Comparison of ENCODE assay signal across 11 cellular contexts in the genomic region with DNA sequence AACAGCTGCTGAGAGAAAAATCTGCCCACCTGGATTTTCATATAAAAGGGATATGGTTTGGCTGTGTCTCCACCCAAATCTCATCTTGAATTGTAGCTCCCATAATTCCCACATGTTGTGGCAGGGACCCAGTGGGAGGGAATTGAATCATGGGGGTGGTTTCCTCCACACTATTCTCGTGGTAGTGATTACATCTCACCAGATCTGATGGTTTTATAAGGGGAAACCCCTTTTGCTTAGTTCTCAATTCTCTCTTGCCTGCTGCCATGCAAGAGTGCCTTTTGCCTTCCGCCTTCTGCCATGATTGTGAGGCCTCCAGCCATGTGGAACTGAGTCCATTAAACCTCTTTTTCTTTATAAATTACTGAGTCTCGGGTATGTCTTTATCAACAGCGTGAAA. TPM values are rescaled to one million over a fixed set of nuclear protein-coding genes. Genes with fewer than 3 reads are reported as not detected.
A peak's percentile ranks its signal among the peaks of the same experiment; 100 is the strongest.
DNase-seq lines count a peak whose midpoint lies in the region; ATAC-seq and TF ChIP-seq lines count a peak whose summit lies in the region.
"Had no signal": no experiment of that assay in that cellular context is flagged by ENCODE, and none has a peak within 500 bp of the region (broad histone marks: within the 10 kb centered on the region; RNA-seq: fewer than 3 reads in every experiment).

No MANE protein-coding gene starts in this region.

- intact Hi-C loops in MCF 10A (cut with micrococcal nuclease) (loop anchor here (1.0 kb wide), 1 partner anchor 21 kb away; a partner anchor contains a TSS), breast epithelium (cut with DNase I; ENCODE audit: low total_unique reads) (no loop called here)

- no peaks in the 10 kb centered on the region for H3K4me1 ChIP-seq in breast epithelium

- CTCF ChIA-PET in MCF 10A (lab: Yijun Ruan, JAX) = interaction anchor here (0.6 to 1.1 kb wide), 5 partner anchors 11 to 112 kb away, joined by 3 to 4 read pairs (median 3); no protein-coding TSS in a partner anchor
- CTCF ChIA-PET in GM10248 (lab: Yijun Ruan, JAX) = interaction anchor here (1.0 to 2.0 kb wide), 3 partner anchors 68 to 70 kb away, joined by 3 to 4 read pairs (median 4); no protein-coding TSS in a partner anchor

- H3K27ac Mint-ChIP-seq in MCF 10A (ENCODE audit: low read depth, unreplicated experiment) = peak overlapping the region; percentile 76
- peak overlapping the region; percentile 90 for H3K27ac Mint-ChIP-seq in stimulated activated naive B cell treated with anti-CD40 and anti-IgM and Interleukin-4, amounts not matched to agents 10 μg/mL and 1 μg/mL and 100 μg/mL, for 72 hours
- H3K27ac Mint-ChIP-seq: nephron progenitor cell had no signal

- H3K9me3 Mint-ChIP-seq in MCF 10A (ENCODE audit: unreplicated experiment) = no peaks in the 10 kb centered on the region
- H3K9me3 Mint-ChIP-seq in stimulated activated naive B cell treated with anti-CD40 and anti-IgM and Interleukin-4, amounts not matched to agents 10 μg/mL and 1 μg/mL and 100 μg/mL, for 72 hours = peaks cover 9 to 16% of the 10 kb centered on the region in 2 donors
- H3K9me3 Mint-ChIP-seq: nephron progenitor cell had no signal

- peak overlapping the region; percentile 53 for H3K4me3 Mint-ChIP-seq in MCF 10A (ENCODE audit: unreplicated experiment)
- peak overlapping the region; percentile 49 to 60 for H3K4me3 Mint-ChIP-seq in stimulated activated naive B cell treated with anti-CD40 and anti-IgM and Interleukin-4, amounts not matched to agents 10 μg/mL and 1 μg/mL and 100 μg/mL, for 72 hours
- H3K4me3 Mint-ChIP-seq: nephron progenitor cell had no signal

- no peak for TF ChIP-seq POLR2A in breast epithelium (IDR thresholded peaks at IDR 0.05)

- H3K4me1 Mint-ChIP-seq in MCF 10A (ENCODE audit: insufficient read depth, unreplicated experiment) = peaks cover 15% of the 10 kb centered on the region
- H3K4me1 Mint-ChIP-seq in stimulated activated naive B cell treated with anti-CD40 and anti-IgM and Interleukin-4, amounts not matched to agents 10 μg/mL and 1 μg/mL and 100 μg/mL, for 72 hours = peaks cover 19 to 47% of the 10 kb centered on the region in 2 donors

- POLR2A ChIA-PET in MCF 10A (lab: Yijun Ruan, JAX) (interaction anchor here (1.6 kb wide), 1 partner anchor 22 kb away, joined by 9 read pairs; no protein-coding TSS in a partner anchor), GM10248 (lab: Yijun Ruan, JAX) (no interaction called here)

- no peak overlapping the region for H3K4me3 ChIP-seq in breast epithelium

- no peak for DNase-seq in MCF 10A (ENCODE audit: unreplicated experiment)
- DNase-seq in breast epithelium (ENCODE audit: low spot score in 2 of 2) = no peak
- peak; percentile 62 for DNase-seq in NAMALWA (ENCODE audit: low spot score)
- DNase-seq in stimulated activated naive B cell treated with anti-CD40 and anti-IgM and Interleukin-4, amounts not matched to agents 10 μg/mL and 1 μg/mL and 100 μg/mL, for 72 hours = peak; percentile 57
- no peak for DNase-seq in HUDEP-2 (lab: John Stamatoyannopoulos, UW; ENCODE audit: unreplicated experiment in 76 of 76)
- no peak for DNase-seq in NCI-H128 (lab: John Stamatoyannopoulos, UW; ENCODE audit: unreplicated experiment)
- DNase-seq in GM10248 (ENCODE audit: extremely low spot score) = no peak
- DNase-seq: NCI-H1105 treated with DMSO at 0.1 percent for 48 hours, nephron progenitor cell had no signal

- no TSS peak for BruUV-seq in MCF 10A (replicated peaks; lab: Mats Ljungman, UMichigan)

- H3K27me3 Mint-ChIP-seq in MCF 10A (ENCODE audit: insufficient read depth, unreplicated experiment) = no peaks in the 10 kb centered on the region
- peaks cover 7 to 11% of the 10 kb centered on the region in 2 donors for H3K27me3 Mint-ChIP-seq in stimulated activated naive B cell treated with anti-CD40 and anti-IgM and Interleukin-4, amounts not matched to agents 10 μg/mL and 1 μg/mL and 100 μg/mL, for 72 hours

- H3K27me3 ChIP-seq in breast epithelium = no peaks in the 10 kb centered on the region

- no peaks in the 10 kb centered on the region for H3K9me3 ChIP-seq in breast epithelium

- ATAC-seq in HG02610 (IDR thresholded peaks at IDR 0.05; ENCODE audit: unreplicated experiment) = peak; percentile 79
- peak; percentile 90 to 91 for ATAC-seq in stimulated activated naive B cell treated with anti-CD40 and anti-IgM and Interleukin-4, amounts not matched to agents 10 μg/mL and 1 μg/mL and 100 μg/mL, for 72 hours (replicated peaks)

- no peak overlapping the region for H3K27ac ChIP-seq in breast epithelium
- H3K27ac ChIP-seq: C4-2B had no signal

- TF ChIP-seq CTCF in MCF 10A (IDR thresholded peaks at IDR 0.05; ENCODE audit: unreplicated experiment) (no peak), breast epithelium (IDR thresholded peaks at IDR 0.05) (no peak), GM10248 (IDR thresholded peaks at IDR 0.05; ENCODE audit: control extremely low read depth, extremely low read depth, low read depth, missing control alignments) (no peak)

- no peaks in the 10 kb centered on the region for H3K36me3 Mint-ChIP-seq in MCF 10A (ENCODE audit: insufficient read depth, unreplicated experiment)
- peaks cover 11 to 16% of the 10 kb centered on the region in 2 donors for H3K36me3 Mint-ChIP-seq in stimulated activated naive B cell treated with anti-CD40 and anti-IgM and Interleukin-4, amounts not matched to agents 10 μg/mL and 1 μg/mL and 100 μg/mL, for 72 hours

- no peaks in the 10 kb centered on the region for H3K36me3 ChIP-seq in breast epithelium

RNA-seq across cellular contexts. Expression of a gene that starts 20.8 kb away (rescaled TPM):
- total RNA-seq in MCF 10A (2022) (40.4 and 81.4 TPM in 2 replicates), breast epithelium (1 to 10 TPM in 1 of 3 donors, under 1 TPM in 2; 0.29 to 6.4 (median 0.33) TPM)

Comparison
In these comparisons a context has a peak if more than half of its experiments do, and no peak if none do; other contexts are left out.
1. DNase-seq: peak in NAMALWA (single experiment) and stimulated activated naive B cell treated with anti-CD40 and anti-IgM and Interleukin-4, amounts not matched to agents 10 μg/mL and 1 μg/mL and 100 μg/mL, for 72 hours (single experiment); none in MCF 10A (single experiment), breast epithelium (0 of 2), HUDEP-2 (0 of 76), NCI-H128 (single experiment) and GM10248 (single experiment).